In the genomic region with DNA sequence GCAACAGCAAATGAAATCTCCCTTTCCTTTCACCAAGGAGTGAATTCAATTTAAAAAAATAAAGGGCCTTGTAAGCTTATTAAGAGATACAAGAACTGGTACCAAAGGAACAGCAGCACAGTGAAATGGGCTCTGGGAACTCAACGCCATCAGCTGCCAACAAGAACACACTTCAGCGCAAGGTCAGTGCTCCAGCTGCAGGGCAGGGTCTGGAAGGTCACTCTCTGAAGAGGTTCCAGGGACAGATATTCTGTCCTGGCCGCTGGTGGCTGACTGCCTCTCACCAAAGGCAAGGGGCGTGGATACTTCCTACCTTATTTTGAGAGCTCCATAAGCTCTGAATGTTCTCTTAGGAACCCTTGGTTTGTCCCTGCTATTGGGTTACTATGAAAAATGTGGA, we compare ENCODE assay signal across 20 cellular contexts.
A peak's percentile ranks its signal among the peaks of the same experiment; 100 is the strongest.
DNase-seq lines count a peak whose midpoint lies in the region; ATAC-seq, FAIRE-seq and TF ChIP-seq lines count a peak whose summit lies in the region.
"Had no signal": no experiment of that assay in that cellular context is flagged by ENCODE, and none has a peak within 500 bp of the region (broad histone marks: within the 10 kb centered on the region; RNA-seq: fewer than 3 reads in every experiment).

No MANE protein-coding gene starts in this region.

- DNase-seq in heart left ventricle (peak in 3 of 5 donors; percentile 39 to 70 (median 64)), left ventricle myocardium inferior (peak; percentile 44), mesenteric fat pad (ENCODE audit: low spot score) (peak; percentile 47), COR-L47 (lab: John Stamatoyannopoulos, UW) (no peak), globus pallidus (ENCODE audit: low spot score) (no peak), GM19239 (ENCODE audit: insufficient read length, low spot score) (no peak)
- DNase-seq: ACHN; BE2C; C1 segment of cervical spinal cord; Caco-2; CD4-positive, CD25-positive, alpha-beta regulatory T cell; GOT3; H7 had no signal

- TF ChIP-seq CTCF in heart left ventricle (IDR thresholded peaks at IDR 0.05) (no peak), left ventricle myocardium inferior (IDR thresholded peaks at IDR 0.05; ENCODE audit: borderline replicate concordance) (no peak)

- H3K27me3 ChIP-seq in heart left ventricle (no peaks in the 10 kb centered on the region), left ventricle myocardium inferior (ENCODE audit: low read depth) (no peaks in the 10 kb centered on the region)
- H3K27me3 ChIP-seq: BE2C had no signal

- 59 to 77% (median 68%) methylated on average over 4 of the region's 4 CpGs for WGBS in heart left ventricle, 4 donors

- H3K36me3 ChIP-seq in heart left ventricle (peaks cover 0 to 18% (median 6%) of the 10 kb centered on the region in 9 donors), left ventricle myocardium inferior (peaks cover 23% of the 10 kb centered on the region)
- H3K36me3 ChIP-seq: BE2C had no signal

- H3K9me3 ChIP-seq in heart left ventricle (no peaks in the 10 kb centered on the region), left ventricle myocardium inferior (replicated peaks) (no peaks in the 10 kb centered on the region)
- H3K9me3 ChIP-seq: BE2C, Caco-2 had no signal

- H3K4me3 ChIP-seq in heart left ventricle, result no peak overlapping the region
- no peak overlapping the region for H3K4me3 ChIP-seq in left ventricle myocardium inferior

- ATAC-seq in heart left ventricle, result peak; percentile 74 to 82 (median 80)
- ATAC-seq: HCT116, HepG2 had no signal

- no peak for TF ChIP-seq POLR2A in heart left ventricle (IDR thresholded peaks at IDR 0.05)

- peak overlapping the region in 8 of 12 donors; percentile 30 to 71 (median 60) for H3K27ac ChIP-seq in heart left ventricle
- peak overlapping the region; percentile 81 for H3K27ac ChIP-seq in left ventricle myocardium inferior (replicated peaks)

- no peak for FAIRE-seq in GM19239 (lab: Jason Lieb, UNC)
- FAIRE-seq: A204.1, D721Med, G401.6, GM12891, GM18507, HepG2 had no signal

- intact Hi-C loops in heart left ventricle (cut with DNase I) (no loop called here), left ventricle myocardium inferior (cut with micrococcal nuclease) (no loop called here)

- peaks cover 0 to 27% (median 11%) of the 10 kb centered on the region in 12 donors for H3K4me1 ChIP-seq in heart left ventricle
- peaks cover 43% of the 10 kb centered on the region for H3K4me1 ChIP-seq in left ventricle myocardium inferior
- H3K4me1 ChIP-seq: Caco-2 had no signal

Comparison
In these comparisons a context has a peak if more than half of its experiments do, and no peak if none do; other contexts are left out.
1. DNase-seq: peak in heart left ventricle (3 of 5), left ventricle myocardium inferior (single experiment) and mesenteric fat pad (single experiment); none in COR-L47 (single experiment), globus pallidus (single experiment) and GM19239 (single experiment).